8 cellular contexts compared by ENCODE assay signal in the genomic region with DNA sequence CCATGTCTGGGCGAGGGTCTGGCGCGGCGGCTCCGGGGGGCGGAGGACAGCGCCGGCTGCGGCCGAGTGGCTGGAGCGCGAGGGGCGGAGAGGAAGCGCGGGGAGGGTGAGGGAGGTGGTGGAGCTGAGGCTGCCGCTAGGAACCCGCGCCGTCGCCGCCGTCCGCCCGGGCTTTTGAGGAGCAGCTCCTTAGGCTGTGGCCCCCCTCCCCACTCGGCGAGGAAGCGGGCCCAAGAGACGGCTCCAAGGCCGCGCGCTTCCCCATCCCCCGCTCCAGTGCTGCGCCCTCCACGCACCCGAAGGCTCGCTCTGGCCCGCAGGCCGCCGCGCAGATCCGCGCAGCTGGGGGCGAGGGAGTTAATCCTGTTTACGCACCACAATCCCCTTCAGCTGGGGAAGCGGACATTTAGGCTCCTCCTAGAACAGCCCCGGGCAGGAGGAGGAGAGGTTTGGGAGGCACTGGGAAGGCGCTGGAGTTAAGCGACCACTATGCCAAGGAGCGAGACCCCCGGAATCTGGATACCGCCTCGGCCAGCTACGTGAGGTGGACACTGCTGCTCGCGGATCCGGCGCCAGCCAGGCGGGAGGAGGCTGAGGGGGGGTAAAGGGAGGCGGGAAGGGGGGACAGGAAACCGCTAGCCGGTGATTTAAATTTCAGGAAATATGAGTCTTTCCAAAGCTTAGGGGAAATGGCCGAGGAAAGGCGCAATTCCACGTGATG. TPM values are rescaled to one million over a fixed set of nuclear protein-coding genes. Genes with fewer than 3 reads are reported as not detected.
DNase-seq lines count a peak whose midpoint lies in the region; TF ChIP-seq lines count a peak whose summit lies in the region.
"Had no signal": no experiment of that assay in that cellular context is flagged by ENCODE, and none has a peak within 500 bp of the region (broad histone marks: within the 10 kb centered on the region; RNA-seq: fewer than 3 reads in every experiment).

A gene with protein sequence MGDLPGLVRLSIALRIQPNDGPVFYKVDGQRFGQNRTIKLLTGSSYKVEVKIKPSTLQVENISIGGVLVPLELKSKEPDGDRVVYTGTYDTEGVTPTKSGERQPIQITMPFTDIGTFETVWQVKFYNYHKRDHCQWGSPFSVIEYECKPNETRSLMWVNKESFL (minus strand): TSS at position 553 of the 721 bp plus-strand sequence. CDS start 549 bp downstream, at position 4.

- POLR2A ChIA-PET in activated CD4-positive, alpha-beta memory T cell treated with anti-CD3 and anti-CD28 coated beads for 36 hours (lab: Charles Lee) = no interaction called here

- no peaks in the 10 kb centered on the region for H3K9me3 ChIP-seq in mucosa of stomach (ENCODE audit: control insufficient read depth, low read length)

- intact Hi-C loops in activated CD4-positive, alpha-beta memory T cell treated with anti-CD3 and anti-CD28 coated beads for 36 hours (cut with micrococcal nuclease) = no loop called here

- H3K27me3 ChIP-seq in mucosa of stomach (ENCODE audit: control insufficient read depth, insufficient read depth, low read length) = peaks cover 32% of the 10 kb centered on the region

- peaks cover 9% of the 10 kb centered on the region for H3K4me1 ChIP-seq in mucosa of stomach (ENCODE audit: control insufficient read depth, insufficient read depth, low read length)

- no peaks in the 10 kb centered on the region for H3K9me3 Mint-ChIP-seq in activated CD4-positive, alpha-beta memory T cell treated with anti-CD3 and anti-CD28 coated beads for 36 hours
- H3K9me3 Mint-ChIP-seq in type B pancreatic cell = no peaks in the 10 kb centered on the region
- H3K9me3 Mint-ChIP-seq: activated naive CD4-positive, alpha-beta T cell treated with anti-CD3 and anti-CD28 coated beads, Interleukin-2, amount 50 U/mL, for 72 hours had no signal

- H3K27ac Mint-ChIP-seq in activated CD4-positive, alpha-beta memory T cell treated with anti-CD3 and anti-CD28 coated beads for 36 hours = no peak within 1 kb of the TSS
- H3K27ac Mint-ChIP-seq in type B pancreatic cell = peak within 1 kb of the TSS; percentile 5
- H3K27ac Mint-ChIP-seq: activated naive CD4-positive, alpha-beta T cell treated with anti-CD3 and anti-CD28 coated beads, Interleukin-2, amount 50 U/mL, for 72 hours had no signal

- CTCF ChIA-PET in activated CD4-positive, alpha-beta memory T cell treated with anti-CD3 and anti-CD28 coated beads for 36 hours (lab: Charles Lee) = interaction anchor here (0.8 kb wide), 1 partner anchor 122 kb away, joined by 4 read pairs; no protein-coding TSS in a partner anchor

- H3K36me3 Mint-ChIP-seq in activated CD4-positive, alpha-beta memory T cell treated with anti-CD3 and anti-CD28 coated beads for 36 hours = no peaks in the 10 kb centered on the region
- H3K36me3 Mint-ChIP-seq in type B pancreatic cell = peaks cover 6% of the 10 kb centered on the region
- H3K36me3 Mint-ChIP-seq: activated naive CD4-positive, alpha-beta T cell treated with anti-CD3 and anti-CD28 coated beads, Interleukin-2, amount 50 U/mL, for 72 hours had no signal

- peak within 1 kb of the TSS; percentile 62 for H3K9ac ChIP-seq in mucosa of stomach (ENCODE audit: low read length)

- peaks cover 43% of the 10 kb centered on the region for H3K27me3 Mint-ChIP-seq in activated CD4-positive, alpha-beta memory T cell treated with anti-CD3 and anti-CD28 coated beads for 36 hours
- H3K27me3 Mint-ChIP-seq in type B pancreatic cell = peaks cover 75% of the 10 kb centered on the region

- H3K36me3 ChIP-seq in mucosa of stomach (ENCODE audit: control insufficient read depth, insufficient read depth, low read length) = no peaks in the 10 kb centered on the region

- peak within 1 kb of the TSS; percentile 76 for H3K4me3 ChIP-seq in fibroblast of pulmonary artery (replicated peaks; ENCODE audit: low read depth, low read length)
- peak within 1 kb of the TSS; percentile 46 for H3K4me3 ChIP-seq in mucosa of stomach (ENCODE audit: low read length)

- TF ChIP-seq CTCF in fibroblast of pulmonary artery (IDR thresholded peaks at IDR 0.05; ENCODE audit: low read length, missing control alignments) = no peak
- TF ChIP-seq CTCF in type B pancreatic cell (conservative IDR thresholded peaks at IDR 0.05) = peak; percentile 19

- DNase-seq in GM03348 (ENCODE audit: low spot score) = peak; percentile 90
- peak; percentile 55 for DNase-seq in NCI-H1105 (lab: John Stamatoyannopoulos, UW)
- no peak for DNase-seq in activated CD4-positive, alpha-beta memory T cell treated with anti-CD3 and anti-CD28 coated beads for 36 hours
- peak; percentile 85 for DNase-seq in fibroblast of pulmonary artery (ENCODE audit: low read depth)
- peak; percentile 81 for DNase-seq in type B pancreatic cell (ENCODE audit: extremely low spot score, unreplicated experiment)
- DNase-seq in HT-29 (ENCODE audit: low spot score) = no peak

- peaks cover 2% of the 10 kb centered on the region for H3K4me1 Mint-ChIP-seq in activated CD4-positive, alpha-beta memory T cell treated with anti-CD3 and anti-CD28 coated beads for 36 hours (ENCODE audit: low read depth)
- H3K4me1 Mint-ChIP-seq in type B pancreatic cell (ENCODE audit: unreplicated experiment) = peaks cover 12% of the 10 kb centered on the region

- peak within 1 kb of the TSS; percentile 57 for H3K4me3 Mint-ChIP-seq in activated CD4-positive, alpha-beta memory T cell treated with anti-CD3 and anti-CD28 coated beads for 36 hours
- peak within 1 kb of the TSS; percentile 86 for H3K4me3 Mint-ChIP-seq in type B pancreatic cell

RNA-seq across cellular contexts. Expression of the gene that starts here (rescaled TPM):
- total RNA-seq in activated CD4-positive, alpha-beta memory T cell treated with anti-CD3 and anti-CD28 coated beads for 36 hours = not detected
- 0.36 and 15.0 TPM in 2 replicates for total RNA-seq in type B pancreatic cell (ENCODE audit: low replicate concordance)
- not detected in 2 replicates for total RNA-seq in HT-29 (2014; rRNA removed; shearing (Covaris generic))
- total RNA-seq: activated naive CD4-positive, alpha-beta T cell treated with anti-CD3 and anti-CD28 coated beads, Interleukin-2, amount 50 U/mL, for 72 hours had no signal

Comparison
In these comparisons a context has a peak if more than half of its experiments do, and no peak if none do; other contexts are left out.
1. DNase-seq: peak in GM03348 (single experiment), NCI-H1105 (single experiment), fibroblast of pulmonary artery (single experiment) and type B pancreatic cell (single experiment); none in activated CD4-positive, alpha-beta memory T cell treated with anti-CD3 and anti-CD28 coated beads for 36 hours (single experiment) and HT-29 (single experiment).